ENCODE assay signal across 16 cellular contexts in the genomic region with DNA sequence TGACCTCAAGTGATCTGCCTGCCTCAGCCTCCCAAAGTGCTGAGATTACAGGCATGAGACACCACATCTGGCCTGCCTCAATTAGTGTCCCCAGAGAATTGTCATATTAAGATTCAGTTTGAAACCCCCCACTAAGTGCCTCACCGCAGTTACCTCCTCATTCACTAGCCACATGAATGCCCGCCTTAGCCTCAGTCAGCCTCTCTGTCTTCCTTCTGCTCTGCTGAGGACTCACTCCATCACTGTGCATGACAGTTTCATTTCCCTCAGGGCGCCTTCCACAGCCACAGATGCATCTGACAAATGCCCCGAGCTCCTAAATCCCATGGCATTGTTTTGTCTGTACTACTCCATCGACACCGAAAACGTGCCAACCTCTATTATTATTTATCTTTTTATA. TPM values are rescaled to one million over a fixed set of nuclear protein-coding genes. Genes with fewer than 3 reads are reported as not detected.
"Had no signal": no experiment of that assay in that cellular context is flagged by ENCODE, and none has a peak within 500 bp of the region (broad histone marks: within the 10 kb centered on the region; RNA-seq: fewer than 3 reads in every experiment).

No MANE protein-coding gene starts in this region.

- H3K4me3 ChIP-seq: upper lobe of left lung had no signal

- H3K27ac Mint-ChIP-seq: activated naive CD4-positive, alpha-beta T cell treated with anti-CD3 and anti-CD28 coated beads, Interleukin-2, amount 50 U/mL, for 24 hours; endodermal cell; stimulated activated naive CD8-positive, alpha-beta T cell treated with anti-CD3 and anti-CD28 coated beads, Interleukin-15, Interleukin-2, amounts not matched to agents 100 ng/mL and 50 ng/mL, for 24 hours had no signal

- H3K36me3 ChIP-seq: brain microvascular endothelial cell, upper lobe of left lung had no signal

- H3K9ac ChIP-seq: parathyroid adenoma had no signal

- H3K4me3 Mint-ChIP-seq: activated naive CD4-positive, alpha-beta T cell treated with anti-CD3 and anti-CD28 coated beads, Interleukin-2, amount 50 U/mL, for 24 hours; endodermal cell; stimulated activated naive CD8-positive, alpha-beta T cell treated with anti-CD3 and anti-CD28 coated beads, Interleukin-15, Interleukin-2, amounts not matched to agents 100 ng/mL and 50 ng/mL, for 24 hours had no signal

- H3K9me3 ChIP-seq: upper lobe of left lung had no signal

- H3K27ac ChIP-seq: parathyroid adenoma, upper lobe of left lung had no signal

- H3K27me3 ChIP-seq: brain microvascular endothelial cell, upper lobe of left lung had no signal

- H3K27me3 Mint-ChIP-seq: activated naive CD4-positive, alpha-beta T cell treated with anti-CD3 and anti-CD28 coated beads, Interleukin-2, amount 50 U/mL, for 24 hours; stimulated activated naive CD8-positive, alpha-beta T cell treated with anti-CD3 and anti-CD28 coated beads, Interleukin-15, Interleukin-2, amounts not matched to agents 100 ng/mL and 50 ng/mL, for 24 hours had no signal

- H3K4me1 ChIP-seq: parathyroid adenoma had no signal

- DNase-seq: activated effector memory CD4-positive, alpha-beta T cell treated with Interleukin-2 at 50 U/mL for 16 hours; activated T-cell treated with anti-CD3 and anti-CD28 coated beads, Interleukin-2, amount 50 U/mL, for 1 hour; amygdala; brain microvascular endothelial cell; endodermal cell; hippocampal formation; midbrain; retina; stimulated activated CD4-positive, alpha-beta T cell treated with anti-CD3 and anti-CD28 coated beads, Interleukin-4, amount 100 ng/mL, for 1 hour; stimulated activated CD8-positive, alpha-beta memory T cell treated with anti-CD3 and anti-CD28 coated beads, Interleukin-4, amount 100 ng/mL, for 48 hours; upper lobe of left lung had no signal

- H2AFZ ChIP-seq: parathyroid adenoma had no signal

- H3K4me1 Mint-ChIP-seq: activated naive CD4-positive, alpha-beta T cell treated with anti-CD3 and anti-CD28 coated beads, Interleukin-2, amount 50 U/mL, for 24 hours; endodermal cell had no signal

RNA-seq across cellular contexts. Expression of a gene that starts 31.4 kb away (rescaled TPM):
- total RNA-seq: endodermal cell, kidney epithelial cell, temporal lobe, upper lobe of left lung had no signal
